Comparison of ENCODE assay signal across 8 cellular contexts in the genomic region with DNA sequence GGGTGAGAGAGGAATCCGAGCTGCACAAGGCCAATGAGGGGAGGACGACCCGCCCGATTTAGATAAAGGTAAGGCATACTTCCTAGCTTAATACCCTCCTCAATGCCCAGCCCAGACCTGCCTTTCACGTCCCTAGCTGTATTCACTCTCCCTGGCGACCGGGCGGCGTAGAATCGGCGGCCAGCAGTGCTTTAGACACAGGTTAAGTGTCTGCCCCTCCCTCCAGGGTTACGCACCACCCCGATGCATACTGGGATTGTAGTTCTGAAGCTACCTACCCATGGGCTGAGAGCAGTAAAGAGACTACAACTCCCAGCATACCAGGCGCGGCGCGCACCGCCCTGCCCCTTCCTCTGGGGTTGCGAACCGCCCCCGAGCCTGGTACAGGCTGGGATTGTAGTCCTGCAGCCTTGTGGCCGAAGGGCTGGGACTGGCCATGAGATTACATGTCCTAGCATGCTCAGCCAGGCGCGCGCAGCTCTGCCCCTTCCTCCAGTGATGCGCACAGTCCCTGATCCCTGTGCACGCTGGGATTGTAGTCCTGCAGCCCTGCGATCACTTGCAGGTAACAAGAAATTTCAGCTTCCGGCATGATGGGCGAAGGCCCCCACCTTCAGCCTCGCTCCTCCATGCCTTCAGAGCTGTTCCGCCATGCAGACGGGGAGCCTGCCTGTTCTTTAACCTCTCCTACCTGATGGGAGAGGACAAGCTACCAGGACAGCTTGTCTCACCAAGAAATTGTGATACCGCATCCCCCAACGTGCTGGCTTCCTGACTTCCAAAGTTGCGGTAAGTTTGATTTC. TPM values are rescaled to one million over a fixed set of nuclear protein-coding genes. Genes with fewer than 3 reads are reported as not detected.
DNase-seq lines count a peak whose midpoint lies in the region; ATAC-seq and TF ChIP-seq lines count a peak whose summit lies in the region.

No MANE protein-coding gene starts in this region.

- no peaks in the 10 kb centered on the region for H3K27me3 ChIP-seq in SK-N-SH (ENCODE audit: insufficient read depth)

- H3K27ac ChIP-seq in SK-N-SH (ENCODE audit: low read depth in 2 of 2, low read length in 1 of 2): peak overlapping the region; percentile 38 to 82
- peak overlapping the region; percentile 58 for H3K27ac ChIP-seq in temporal lobe (ENCODE audit: low read depth, low read length)

- peaks cover 6 to 9% of the 10 kb centered on the region in 2 donors for H3K9me3 Mint-ChIP-seq in activated naive CD4-positive, alpha-beta T cell treated with anti-CD3 and anti-CD28 coated beads, Interleukin-2, amount 50 U/mL, for 72 hours

- H3K36me3 ChIP-seq in SK-N-SH (replicated peaks in 1 of 2; ENCODE audit: control insufficient read depth in 1 of 2, insufficient read depth in 2 of 2, low read length in 1 of 2): peaks cover 0 to 10% of the 10 kb centered on the region in 2 experiments

- peaks cover 36% of the 10 kb centered on the region for H3K79me2 ChIP-seq in SK-N-SH (ENCODE audit: insufficient read depth)

- peaks cover 37 to 40% of the 10 kb centered on the region in 2 donors for H3K36me3 Mint-ChIP-seq in activated naive CD4-positive, alpha-beta T cell treated with anti-CD3 and anti-CD28 coated beads, Interleukin-2, amount 50 U/mL, for 72 hours

- TF ChIP-seq EP300 in SK-N-SH (IDR thresholded peaks at IDR 0.05; ENCODE audit: borderline replicate concordance in 1 of 2, low read depth in 1 of 2, low read length in 1 of 2): no peak

- H3K4me3 ChIP-seq in SK-N-SH (ENCODE audit: low read depth in 2 of 2, low read length in 1 of 2): peak overlapping the region; percentile 79 to 83

- TF ChIP-seq CTCF in GM10248 (IDR thresholded peaks at IDR 0.05; ENCODE audit: control extremely low read depth, extremely low read depth, low read depth, missing control alignments): no peak
- no peak for TF ChIP-seq CTCF in SK-N-SH (IDR thresholded peaks at IDR 0.05)

- H3K9me3 ChIP-seq in SK-N-SH: no peaks in the 10 kb centered on the region

- POLR2A ChIA-PET in GM10248 (lab: Yijun Ruan, JAX) (interaction anchor here (0.8 to 1.9 kb wide), 7 partner anchors 13 to 156 kb away, joined by 3 to 6 read pairs (median 4); a partner anchor contains a TSS), SK-N-SH (lab: Yijun Ruan, JAX) (interaction anchor here (0.7 to 2.1 kb wide), 9 partner anchors 40 to 461 kb away, joined by 3 to 17 read pairs (median 4); a partner anchor contains a TSS)

- H4K20me1 ChIP-seq in SK-N-SH (ENCODE audit: insufficient read depth): no peaks in the 10 kb centered on the region

- peak overlapping the region; percentile 68 for H3K9ac ChIP-seq in SK-N-SH

- peak overlapping the region; percentile 92 to 95 for H3K27ac Mint-ChIP-seq in activated naive CD4-positive, alpha-beta T cell treated with anti-CD3 and anti-CD28 coated beads, Interleukin-2, amount 50 U/mL, for 72 hours

- peak; percentile 99 for ATAC-seq in HG02610 (IDR thresholded peaks at IDR 0.05; ENCODE audit: unreplicated experiment)
- peak; percentile 99 to 100 for ATAC-seq in activated naive CD4-positive, alpha-beta T cell treated with anti-CD3 and anti-CD28 coated beads, Interleukin-2, amount 50 U/mL, for 72 hours

- H3K9me2 ChIP-seq in SK-N-SH: no peaks in the 10 kb centered on the region

- TF ChIP-seq RAD21 in SK-N-SH (IDR thresholded peaks at IDR 0.05; ENCODE audit: low read length): 0 out of 2 replicates have a peak, but pooled peaks have one; percentile 10

- DNase-seq in GM10248 (ENCODE audit: extremely low spot score) (peak; percentile 94), NCI-H1092 (lab: John Stamatoyannopoulos, UW) (peak; percentile 90), SK-N-SH (peak; percentile 90), glomerular visceral epithelial cell (ENCODE audit: extremely low spot score) (peak; percentile 99), occipital lobe (lab: John Stamatoyannopoulos, UW) (peak; percentile 99)
- peak; percentile 88 to 95 for DNase-seq in activated naive CD4-positive, alpha-beta T cell treated with anti-CD3 and anti-CD28 coated beads, Interleukin-2, amount 50 U/mL, for 72 hours (ENCODE audit: low spot score in 2 of 2)

- 0% methylated on average over 8 of the region's 36 CpGs for WGBS in SK-N-SH (ENCODE audit: low lambda C conversion rate)

- CTCF ChIA-PET in GM10248 (lab: Yijun Ruan, JAX) (interaction anchor here (0.7 to 1.7 kb wide), 8 partner anchors 12 to 262 kb away, joined by 3 to 7 read pairs (median 3); a partner anchor contains a TSS), SK-N-SH (lab: Yijun Ruan, JAX) (interaction anchor here (0.6 to 1.5 kb wide), 3 partner anchors 38 to 126 kb away, joined by 3 to 4 read pairs (median 3); no protein-coding TSS in a partner anchor)

- H3K4me2 ChIP-seq in SK-N-SH: peak overlapping the region; percentile 87

- no peaks in the 10 kb centered on the region for H3F3A ChIP-seq in SK-N-SH (replicated peaks; ENCODE audit: insufficient read depth)

- peaks cover 0 to 12% of the 10 kb centered on the region in 2 experiments; a peak in 2 of 4 replicates for H3K4me1 ChIP-seq in SK-N-SH (ENCODE audit: control insufficient read depth in 1 of 2, insufficient read depth in 2 of 2, low read depth in 1 of 2, low read length in 1 of 2)

- H2AFZ ChIP-seq in SK-N-SH (ENCODE audit: low read depth): peak overlapping the region; percentile 76

TF ChIP-seq in SK-N-SH, 30 proteins besides CTCF, POLR2A, EP300 and RAD21 (continues in another document):
- peak; percentile 79 for TF ChIP-seq ELF1 (IDR thresholded peaks at IDR 0.05)
- TF ChIP-seq, protein P1, sequence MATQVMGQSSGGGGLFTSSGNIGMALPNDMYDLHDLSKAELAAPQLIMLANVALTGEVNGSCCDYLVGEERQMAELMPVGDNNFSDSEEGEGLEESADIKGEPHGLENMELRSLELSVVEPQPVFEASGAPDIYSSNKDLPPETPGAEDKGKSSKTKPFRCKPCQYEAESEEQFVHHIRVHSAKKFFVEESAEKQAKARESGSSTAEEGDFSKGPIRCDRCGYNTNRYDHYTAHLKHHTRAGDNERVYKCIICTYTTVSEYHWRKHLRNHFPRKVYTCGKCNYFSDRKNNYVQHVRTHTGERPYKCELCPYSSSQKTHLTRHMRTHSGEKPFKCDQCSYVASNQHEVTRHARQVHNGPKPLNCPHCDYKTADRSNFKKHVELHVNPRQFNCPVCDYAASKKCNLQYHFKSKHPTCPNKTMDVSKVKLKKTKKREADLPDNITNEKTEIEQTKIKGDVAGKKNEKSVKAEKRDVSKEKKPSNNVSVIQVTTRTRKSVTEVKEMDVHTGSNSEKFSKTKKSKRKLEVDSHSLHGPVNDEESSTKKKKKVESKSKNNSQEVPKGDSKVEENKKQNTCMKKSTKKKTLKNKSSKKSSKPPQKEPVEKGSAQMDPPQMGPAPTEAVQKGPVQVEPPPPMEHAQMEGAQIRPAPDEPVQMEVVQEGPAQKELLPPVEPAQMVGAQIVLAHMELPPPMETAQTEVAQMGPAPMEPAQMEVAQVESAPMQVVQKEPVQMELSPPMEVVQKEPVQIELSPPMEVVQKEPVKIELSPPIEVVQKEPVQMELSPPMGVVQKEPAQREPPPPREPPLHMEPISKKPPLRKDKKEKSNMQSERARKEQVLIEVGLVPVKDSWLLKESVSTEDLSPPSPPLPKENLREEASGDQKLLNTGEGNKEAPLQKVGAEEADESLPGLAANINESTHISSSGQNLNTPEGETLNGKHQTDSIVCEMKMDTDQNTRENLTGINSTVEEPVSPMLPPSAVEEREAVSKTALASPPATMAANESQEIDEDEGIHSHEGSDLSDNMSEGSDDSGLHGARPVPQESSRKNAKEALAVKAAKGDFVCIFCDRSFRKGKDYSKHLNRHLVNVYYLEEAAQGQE (IDR thresholded peaks at IDR 0.05; ENCODE audit: low read depth, low read length): no peak
- no peak for TF ChIP-seq TEAD4 (IDR thresholded peaks at IDR 0.05; ENCODE audit: borderline replicate concordance, insufficient read depth)
- TF ChIP-seq TCF12 (IDR thresholded peaks at IDR 0.05): no peak
- peak; percentile 96 for TF ChIP-seq CHD2 (IDR thresholded peaks at IDR 0.05; ENCODE audit: low read length, partially characterized antibody)
- peak; percentile 65 for TF ChIP-seq SIN3A (IDR thresholded peaks at IDR 0.05; ENCODE audit: borderline replicate concordance, low read depth, low read length)
- TF ChIP-seq FOXJ3 (CRISPR knock-in tag; IDR thresholded peaks at IDR 0.05): 0 out of 2 replicates have a peak, but pooled peaks have one; percentile 24
- peak; percentile 87 for TF ChIP-seq POLR2AphosphoS5 (IDR thresholded peaks at IDR 0.05; ENCODE audit: low read depth, low read length)
- no peak for TF ChIP-seq RXRA (IDR thresholded peaks at IDR 0.05; ENCODE audit: borderline replicate concordance, low read depth)
- no peak for TF ChIP-seq FOXM1 (IDR thresholded peaks at IDR 0.05; ENCODE audit: low read depth)
- TF ChIP-seq, protein P2, sequence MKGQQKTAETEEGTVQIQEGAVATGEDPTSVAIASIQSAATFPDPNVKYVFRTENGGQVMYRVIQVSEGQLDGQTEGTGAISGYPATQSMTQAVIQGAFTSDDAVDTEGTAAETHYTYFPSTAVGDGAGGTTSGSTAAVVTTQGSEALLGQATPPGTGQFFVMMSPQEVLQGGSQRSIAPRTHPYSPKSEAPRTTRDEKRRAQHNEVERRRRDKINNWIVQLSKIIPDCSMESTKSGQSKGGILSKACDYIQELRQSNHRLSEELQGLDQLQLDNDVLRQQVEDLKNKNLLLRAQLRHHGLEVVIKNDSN (IDR thresholded peaks at IDR 0.05; ENCODE audit: borderline replicate concordance, low read depth): no peak
- TF ChIP-seq EZH2phosphoT487 (IDR thresholded peaks at IDR 0.05; ENCODE audit: borderline replicate concordance, low read depth): no peak
- TF ChIP-seq TAF1 (IDR thresholded peaks at IDR 0.05; ENCODE audit: borderline replicate concordance, low read depth, low read length): peak; percentile 59; the same call in 1 of the 2 replicates

RNA-seq across cellular contexts. Expression of a gene that starts 43.5 kb away (rescaled TPM):
- 1.1 and 1.7 TPM in 2 replicates for polyA plus RNA-seq in SK-N-SH (2012; rRNA removed)
- 1.6 TPM in 2 replicates for polyA plus RNA-seq in SK-N-SH (2012; cell fraction: cytosol; rRNA removed)
- polyA plus RNA-seq in SK-N-SH (2012; cell fraction: nucleus; rRNA removed): 1.1 and 1.7 TPM in 2 replicates
- 10 to 100 TPM in 1 of 2 donors, 1 to 10 TPM in 1; 7.3 to 11.6 TPM for total RNA-seq in activated naive CD4-positive, alpha-beta T cell treated with anti-CD3 and anti-CD28 coated beads, Interleukin-2, amount 50 U/mL, for 72 hours
- total RNA-seq in occipital lobe (30.3 TPM), temporal lobe (24.1 TPM)

RNA-seq across cellular contexts. Expression of a gene that starts 45.1 kb away (rescaled TPM):
- polyA plus RNA-seq in SK-N-SH (2012; rRNA removed): 4.1 and 7.3 TPM in 2 replicates
- 5.6 and 6.4 TPM in 2 replicates for polyA plus RNA-seq in SK-N-SH (2012; cell fraction: cytosol; rRNA removed)
- polyA plus RNA-seq in SK-N-SH (2012; cell fraction: nucleus; rRNA removed): 8.3 and 10.9 TPM in 2 replicates
- total RNA-seq in activated naive CD4-positive, alpha-beta T cell treated with anti-CD3 and anti-CD28 coated beads, Interleukin-2, amount 50 U/mL, for 72 hours: 10 to 100 TPM; 31.7 to 36.2 TPM
- total RNA-seq in occipital lobe (69.3 TPM), temporal lobe (45.7 TPM)

Comparison
In these comparisons a context has a peak if more than half of its experiments do, and no peak if none do; other contexts are left out.
1. Peak in every context shown above with its lines: DNase-seq, ATAC-seq, H3K4me3 ChIP-seq and H3K27ac ChIP-seq.